1 cellular context compared by ENCODE assay signal in genomic region chr5:150304481-150305081, GRCh38.
TF ChIP-seq lines count a peak whose summit lies in the region.

No MANE protein-coding gene starts in this region.

TF ChIP-seq in H1, 55 proteins besides CTCF, POLR2A, EP300 and RAD21:
- TF ChIP-seq KDM5A (IDR thresholded peaks at IDR 0.05; ENCODE audit: low read length) (no peak), KDM1A (IDR thresholded peaks at IDR 0.05; ENCODE audit: borderline replicate concordance, low read length) (peak; percentile 62; the same call in 1 of the 2 replicates)
TF ChIP-seq in H1: peak in this region for 1.
